Comparison of ENCODE assay signal across 8 cellular contexts in the genomic region with DNA sequence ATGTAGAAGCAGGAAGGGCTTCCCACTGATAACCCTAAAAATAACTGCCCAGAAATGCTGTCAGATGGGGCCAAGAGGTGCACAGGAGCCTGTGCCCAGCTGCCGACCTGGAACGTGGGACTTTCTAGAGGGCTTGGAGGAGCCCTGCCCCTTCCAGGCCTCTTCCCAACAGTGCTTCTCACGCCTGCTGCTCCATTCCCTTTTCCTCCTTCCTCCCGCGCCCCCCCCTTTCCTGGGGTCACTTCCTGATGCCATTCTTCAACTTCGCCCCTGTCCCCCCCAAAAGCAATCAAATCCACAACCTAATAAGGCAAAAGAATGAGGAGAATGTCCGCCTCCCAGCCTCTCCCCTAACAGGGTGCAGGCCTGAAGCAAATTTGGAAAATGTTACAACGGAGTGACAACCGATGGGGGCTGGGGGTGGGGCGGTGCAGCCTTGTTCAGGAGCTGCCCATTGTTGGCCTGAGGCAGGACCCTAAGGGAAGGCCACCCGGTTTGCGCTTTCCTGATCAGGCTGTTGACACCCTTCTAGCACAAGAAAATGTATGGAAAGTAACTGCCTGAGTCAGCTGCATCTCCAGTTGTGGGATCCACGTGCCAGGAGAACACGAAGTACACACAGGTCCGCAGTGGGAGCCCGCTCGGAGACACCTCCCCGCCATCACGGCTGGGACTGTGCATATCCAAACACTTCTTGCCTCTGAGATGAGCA. TPM values are rescaled to one million over a fixed set of nuclear protein-coding genes. Genes with fewer than 3 reads are reported as not detected.
DNase-seq lines count a peak whose midpoint lies in the region; ATAC-seq and TF ChIP-seq lines count a peak whose summit lies in the region.

No MANE protein-coding gene starts in this region.

- intact Hi-C loops in activated CD4-positive, alpha-beta memory T cell treated with anti-CD3 and anti-CD28 coated beads for 36 hours (cut with micrococcal nuclease) = no loop called here
- intact Hi-C loops in sciatic nerve (cut with DNase I) = no loop called here

- POLR2A ChIA-PET in activated CD4-positive, alpha-beta memory T cell treated with anti-CD3 and anti-CD28 coated beads for 36 hours (lab: Charles Lee) = no interaction called here

- no peak overlapping the region for H2AFZ ChIP-seq in hepatocyte

- no peaks in the 10 kb centered on the region for H3K9me3 Mint-ChIP-seq in activated CD4-positive, alpha-beta memory T cell treated with anti-CD3 and anti-CD28 coated beads for 36 hours

- H4K20me1 ChIP-seq in hepatocyte (ENCODE audit: insufficient read depth, poor library complexity, severe bottlenecking) = peaks cover 27% of the 10 kb centered on the region

- no peak overlapping the region for H3K4me3 ChIP-seq in hepatocyte

- ATAC-seq in sciatic nerve (peak; percentile 62), HG03135 (IDR thresholded peaks at IDR 0.05; ENCODE audit: unreplicated experiment) (no peak), HG03196 (IDR thresholded peaks at IDR 0.05; ENCODE audit: unreplicated experiment) (no peak)

- H3K4me1 ChIP-seq in hepatocyte (ENCODE audit: insufficient read depth) = peaks cover 88% of the 10 kb centered on the region

- H3K36me3 ChIP-seq in hepatocyte (replicated peaks; ENCODE audit: insufficient read depth, low read depth) = no peaks in the 10 kb centered on the region

- no peaks in the 10 kb centered on the region for H3K9me2 ChIP-seq in hepatocyte (replicated peaks; ENCODE audit: insufficient read depth)

- peak overlapping the region; percentile 53 for H3K4me2 ChIP-seq in hepatocyte

- CTCF ChIA-PET in activated CD4-positive, alpha-beta memory T cell treated with anti-CD3 and anti-CD28 coated beads for 36 hours (lab: Charles Lee) = no interaction called here

- 44% methylated on average over 18 of the region's 19 CpGs for WGBS in hepatocyte (ENCODE audit: low lambda C conversion rate, missing lambda C conversion rate)

- peaks cover 19% of the 10 kb centered on the region for H3K36me3 Mint-ChIP-seq in activated CD4-positive, alpha-beta memory T cell treated with anti-CD3 and anti-CD28 coated beads for 36 hours

- peaks cover 96% of the 10 kb centered on the region for H3K79me2 ChIP-seq in hepatocyte

- H3K27me3 ChIP-seq in hepatocyte = no peaks in the 10 kb centered on the region

- peak; percentile 86 for DNase-seq in GM04503 (ENCODE audit: low read depth)
- no peak for DNase-seq in activated CD4-positive, alpha-beta memory T cell treated with anti-CD3 and anti-CD28 coated beads for 36 hours
- peak; percentile 55 for DNase-seq in hepatocyte (ENCODE audit: low spot score)
- DNase-seq in sciatic nerve (ENCODE audit: low spot score) = no peak
- DNase-seq in NCI-H1436 treated with DMSO at 0.1 percent for 48 hours (lab: John Stamatoyannopoulos, UW) = no peak
- DNase-seq in NCI-H345 (lab: John Stamatoyannopoulos, UW) = no peak

- H3K27ac ChIP-seq in hepatocyte = peak overlapping the region; percentile 85

- no peak overlapping the region for H3K4me3 Mint-ChIP-seq in activated CD4-positive, alpha-beta memory T cell treated with anti-CD3 and anti-CD28 coated beads for 36 hours

- H3K27ac Mint-ChIP-seq in activated CD4-positive, alpha-beta memory T cell treated with anti-CD3 and anti-CD28 coated beads for 36 hours = peak overlapping the region; percentile 38

- no peaks in the 10 kb centered on the region for H3K9me3 ChIP-seq in hepatocyte (ENCODE audit: low read depth)

- TF ChIP-seq CTCF in hepatocyte (IDR thresholded peaks at IDR 0.05; ENCODE audit: poor library complexity) = no peak

- H3K27me3 Mint-ChIP-seq in activated CD4-positive, alpha-beta memory T cell treated with anti-CD3 and anti-CD28 coated beads for 36 hours = no peaks in the 10 kb centered on the region

- H3K4me1 Mint-ChIP-seq in activated CD4-positive, alpha-beta memory T cell treated with anti-CD3 and anti-CD28 coated beads for 36 hours (ENCODE audit: low read depth) = peaks cover 81% of the 10 kb centered on the region

RNA-seq across cellular contexts. Expression of a gene that starts 18.7 kb away (rescaled TPM):
- 100 to 1,000 TPM; 267 to 270 TPM for total RNA-seq in activated CD4-positive, alpha-beta memory T cell treated with anti-CD3 and anti-CD28 coated beads for 36 hours
- 278 and 321 TPM in 2 replicates for total RNA-seq in hepatocyte
- 54.4 and 59.3 TPM in 2 replicates for polyA plus RNA-seq in hepatocyte
- 597 TPM for total RNA-seq in sciatic nerve

RNA-seq across cellular contexts. Expression of a gene that starts 47.1 kb away (rescaled TPM):
- 100 to 1,000 TPM; 273 to 287 TPM for total RNA-seq in activated CD4-positive, alpha-beta memory T cell treated with anti-CD3 and anti-CD28 coated beads for 36 hours
- total RNA-seq in hepatocyte = 309 and 354 TPM in 2 replicates
- 170 and 171 TPM in 2 replicates for polyA plus RNA-seq in hepatocyte
- 168 TPM for total RNA-seq in sciatic nerve

RNA-seq across cellular contexts. Expression of a gene that starts 48.4 kb away (rescaled TPM):
- total RNA-seq in activated CD4-positive, alpha-beta memory T cell treated with anti-CD3 and anti-CD28 coated beads for 36 hours = 100 to 1,000 TPM; 205 TPM
- total RNA-seq in hepatocyte = 0.57 and 0.96 TPM in 2 replicates
- 2.6 and 4.5 TPM in 2 replicates for polyA plus RNA-seq in hepatocyte
- 6.2 TPM for total RNA-seq in sciatic nerve

Comparison
In these comparisons a context has a peak if more than half of its experiments do, and no peak if none do; other contexts are left out.
1. DNase-seq: peak in GM04503 (single experiment) and hepatocyte (single experiment); none in activated CD4-positive, alpha-beta memory T cell treated with anti-CD3 and anti-CD28 coated beads for 36 hours (single experiment), sciatic nerve (single experiment), NCI-H1436 treated with DMSO at 0.1 percent for 48 hours (single experiment) and NCI-H345 (single experiment).
2. RNA of a gene that starts 48.4 kb away (total RNA-seq): 205 TPM in activated CD4-positive, alpha-beta memory T cell treated with anti-CD3 and anti-CD28 coated beads for 36 hours; 6.2 TPM in sciatic nerve (single experiment) and 0.57 to 0.96 TPM in hepatocyte; every median in the first group is over 10 times any median in the second.